ENCODE assay signal across 1 cellular context in genomic region chr14:59189822-59190368, GRCh38.
TF ChIP-seq lines count a peak whose summit lies in the region.

No MANE protein-coding gene starts in this region.

TF ChIP-seq in HEK293, 187 proteins besides CTCF, POLR2A, EP300 and RAD21 (continued from another document and continues in another):
- TF ChIP-seq ZNF354C (tag by site-specific recombination; IDR thresholded peaks at IDR 0.05; ENCODE audit: borderline replicate concordance, low read depth) = no peak
- no peak for TF ChIP-seq ZFP69B (tag by site-specific recombination; IDR thresholded peaks at IDR 0.05)
- TF ChIP-seq ZSCAN5A (tag by site-specific recombination; IDR thresholded peaks at IDR 0.05) = no peak
- TF ChIP-seq ZFP37 (tag by site-specific recombination; IDR thresholded peaks at IDR 0.05) = no peak
- TF ChIP-seq SETDB1 (IDR thresholded peaks at IDR 0.05; ENCODE audit: insufficient read length, low read length) = no peak
- no peak for TF ChIP-seq EGR2 (tag by site-specific recombination; IDR thresholded peaks at IDR 0.05; ENCODE audit: low read depth)
- no peak for TF ChIP-seq ZNF148 (tag by site-specific recombination; IDR thresholded peaks at IDR 0.05; ENCODE audit: borderline replicate concordance)
- no peak for TF ChIP-seq ZFHX2 (tag by site-specific recombination; conservative IDR thresholded peaks at IDR 0.05)
- no peak for TF ChIP-seq ZNF621 (tag by site-specific recombination; IDR thresholded peaks at IDR 0.05)
- TF ChIP-seq ZNF292 (tag by site-specific recombination; IDR thresholded peaks at IDR 0.05; ENCODE audit: borderline replicate concordance, low read depth) = no peak
- peak; percentile 24; the same call in 1 of the 2 replicates for TF ChIP-seq SP2 (tag by site-specific recombination; IDR thresholded peaks at IDR 0.05)
- TF ChIP-seq ZNF549 (tag by site-specific recombination; IDR thresholded peaks at IDR 0.05) = no peak
- TF ChIP-seq PATZ1 (tag by site-specific recombination; IDR thresholded peaks at IDR 0.05) = peak; percentile 39; the same call in 1 of the 2 replicates
- no peak for TF ChIP-seq ZNF639 (tag by site-specific recombination; IDR thresholded peaks at IDR 0.05)
- TF ChIP-seq ZBTB44 (tag by site-specific recombination; IDR thresholded peaks at IDR 0.05) = no peak
- no peak for TF ChIP-seq ZNF121 (tag by site-specific recombination; IDR thresholded peaks at IDR 0.05)
- TF ChIP-seq ZNF114 (tag by site-specific recombination; IDR thresholded peaks at IDR 0.05) = no peak
- TF ChIP-seq ZNF707 (tag by site-specific recombination; IDR thresholded peaks at IDR 0.05) = no peak
- TF ChIP-seq ZNF692 (tag by site-specific recombination; IDR thresholded peaks at IDR 0.05) = no peak
- no peak for TF ChIP-seq SCRT2 (tag by site-specific recombination; IDR thresholded peaks at IDR 0.05)
- TF ChIP-seq ZNF404 (tag by site-specific recombination; IDR thresholded peaks at IDR 0.05) = no peak
- TF ChIP-seq GLIS1 (tag by site-specific recombination; IDR thresholded peaks at IDR 0.05) = no peak
- no peak; the same call in 1 of the 2 replicates for TF ChIP-seq ZNF394 (tag by site-specific recombination; IDR thresholded peaks at IDR 0.05; ENCODE audit: borderline replicate concordance)
- TF ChIP-seq ZNF544 (tag by site-specific recombination; IDR thresholded peaks at IDR 0.05) = no peak
- TF ChIP-seq ZNF837 (tag by site-specific recombination; IDR thresholded peaks at IDR 0.05) = no peak
- TF ChIP-seq ZSCAN18 (tag by site-specific recombination; IDR thresholded peaks at IDR 0.05) = no peak
- peak; percentile 56; the same call in 1 of the 2 replicates for TF ChIP-seq KLF7 (tag by site-specific recombination; IDR thresholded peaks at IDR 0.05; ENCODE audit: borderline replicate concordance)
- 0 out of 2 replicates have a peak, but pooled peaks have one; percentile 47 for TF ChIP-seq ZNF239 (tag by site-specific recombination; IDR thresholded peaks at IDR 0.05)
- TF ChIP-seq ZNF514 (tag by site-specific recombination; IDR thresholded peaks at IDR 0.05) = no peak
- no peak for TF ChIP-seq ZNF169 (tag by site-specific recombination; IDR thresholded peaks at IDR 0.05)
- TF ChIP-seq ZNF140 (tag by site-specific recombination; IDR thresholded peaks at IDR 0.05) = no peak
- peak; percentile 98 for TF ChIP-seq KLF9 (tag by site-specific recombination; IDR thresholded peaks at IDR 0.05; ENCODE audit: low read depth)
- no peak for TF ChIP-seq ZNF555 (tag by site-specific recombination; conservative IDR thresholded peaks at IDR 0.05)
- TF ChIP-seq ZNF645 (tag by site-specific recombination; IDR thresholded peaks at IDR 0.05) = no peak
- peak; percentile 94 for TF ChIP-seq KLF1 (tag by site-specific recombination; IDR thresholded peaks at IDR 0.05)
- no peak for TF ChIP-seq ZNF223 (tag by site-specific recombination; IDR thresholded peaks at IDR 0.05)
- no peak for TF ChIP-seq ZNF311 (tag by site-specific recombination; IDR thresholded peaks at IDR 0.05; ENCODE audit: borderline replicate concordance)
- no peak for TF ChIP-seq GLI2 (tag by site-specific recombination; IDR thresholded peaks at IDR 0.05; ENCODE audit: borderline replicate concordance, low read depth)
- peak; percentile 75 for TF ChIP-seq ZNF366 (tag by site-specific recombination; conservative IDR thresholded peaks at IDR 0.05)
- TF ChIP-seq PRDM10 (tag by site-specific recombination; IDR thresholded peaks at IDR 0.05) = no peak
- TF ChIP-seq KLF17 (tag by site-specific recombination; IDR thresholded peaks at IDR 0.05) = no peak
- TF ChIP-seq ZNF48 (tag by site-specific recombination; IDR thresholded peaks at IDR 0.05) = no peak
- TF ChIP-seq ZNF157 (tag by site-specific recombination; IDR thresholded peaks at IDR 0.05) = no peak
- TF ChIP-seq ZNF138 (tag by site-specific recombination; IDR thresholded peaks at IDR 0.05; ENCODE audit: borderline replicate concordance) = no peak
- TF ChIP-seq ZNF521 (tag by site-specific recombination; IDR thresholded peaks at IDR 0.05) = no peak
